ENCODE assay signal across 1 cellular context in genomic region chr20:32236819-32237218, GRCh38.
TF ChIP-seq lines count a peak whose summit lies in the region.

No MANE protein-coding gene starts in this region.

TF ChIP-seq in HepG2, 621 proteins besides CTCF, POLR2A, EP300 and RAD21:
- TF ChIP-seq RCOR2 (CRISPR knock-in tag; IDR thresholded peaks at IDR 0.05), result no peak
- TF ChIP-seq ZNF224 (CRISPR knock-in tag; IDR thresholded peaks at IDR 0.05), result 0 out of 2 replicates have a peak, but pooled peaks have one; percentile 27
- TF ChIP-seq ZMYM3 (CRISPR knock-in tag; IDR thresholded peaks at IDR 0.05), result 0 out of 2 replicates have a peak, but pooled peaks have one; percentile 2
TF ChIP-seq in HepG2: peak in this region for 2.
